ENCODE assay signal across 36 cellular contexts in genomic region chr11:64697663-64698375, GRCh38. TPM values are rescaled to one million over a fixed set of nuclear protein-coding genes. Genes with fewer than 3 reads are reported as not detected.
"Had no signal": no experiment of that assay in that cellular context is flagged by ENCODE, and none has a peak within 500 bp of the region (broad histone marks: within the 10 kb centered on the region; RNA-seq: fewer than 3 reads in every experiment).

No MANE protein-coding gene starts in this region.

- H3K9me3 ChIP-seq: gastrocnemius medialis, mucosa of descending colon, neutrophil, ovary, prostate gland, sigmoid colon, testis, transverse colon had no signal

- ATAC-seq: activated CD4-positive, CD25-positive, alpha-beta regulatory T cell treated with anti-CD3 and anti-CD28 coated beads, Interleukin-2, amount 50 U/mL, for 24 hours; gastrocnemius medialis; left cardiac atrium; left ventricle myocardium superior; mucosa of descending colon; natural killer cell treated with Interleukin-12 subunit alpha and Interleukin-12 subunit beta and Interleukin-15 and Interleukin-18, amount 100 ng/mL, for 72 hours; stimulated activated naive CD8-positive, alpha-beta T cell treated with anti-CD3 and anti-CD28 coated beads, Interleukin-15, Interleukin-2, amounts not matched to agents 100 U/mL and 50 U/mL, for 24 hours had no signal

- FAIRE-seq: astrocyte, colon, small intestine, TTC549, urothelium cell line had no signal

- DNase-seq: activated CD4-positive, alpha-beta T cell treated with anti-CD3 and anti-CD28 coated beads for 48 hours; activated CD4-positive, alpha-beta T cell treated with anti-CD3 and anti-CD28 coated beads, Interleukin-2, amount 50 U/mL, for 48 hours; activated CD8-positive, alpha-beta memory T cell treated with anti-CD3 and anti-CD28 coated beads, Interleukin-2, amount 50 U/mL, for 4 hours; activated gamma-delta T cell treated with Interleukin-2 at 50 U/mL for 16 hours; activated naive CD4-positive, alpha-beta T cell treated with anti-CD3 and anti-CD28 coated beads, Interleukin-2, amount 50 U/mL, for 16 hours; activated T-cell treated with anti-CD3 and anti-CD28 coated beads, Interleukin-2, amount 50 U/mL, for 1 hour; amniotic stem cell; central memory CD4-positive, alpha-beta T cell; dermis blood vessel endothelial cell; effector memory CD4-positive, alpha-beta T cell; erythroblast; gastrocnemius medialis; glutamatergic neuron; islet precursor cell; left cardiac atrium; left ventricle myocardium superior; mucosa of descending colon; ovary; retina; sigmoid colon; small intestine; stimulated activated CD4-positive, alpha-beta T cell treated with anti-CD3 and anti-CD28 coated beads, Interleukin-1b, Interleukin-23, amount 100 ng/mL, for 48 hours; stimulated activated naive CD8-positive, alpha-beta T cell treated with anti-CD3 and anti-CD28 coated beads, Interleukin-15, Interleukin-2, amounts not matched to agents 100 U/mL and 50 U/mL, for 24 hours; T-helper 9 cell; testis; transverse colon; WERI-Rb-1 had no signal

- H3K36me3 Mint-ChIP-seq: natural killer cell treated with Interleukin-12 subunit alpha and Interleukin-12 subunit beta and Interleukin-15 and Interleukin-18, amount 100 ng/mL, for 72 hours had no signal

- H3K27me3 ChIP-seq: gastrocnemius medialis, ovary, testis had no signal

- H3K9me3 Mint-ChIP-seq: natural killer cell treated with Interleukin-12 subunit alpha and Interleukin-12 subunit beta and Interleukin-15 and Interleukin-18, amount 100 ng/mL, for 72 hours had no signal

- H3K27ac Mint-ChIP-seq: natural killer cell treated with Interleukin-12 subunit alpha and Interleukin-12 subunit beta and Interleukin-15 and Interleukin-18, amount 100 ng/mL, for 72 hours had no signal

- H3K36me3 ChIP-seq: gastrocnemius medialis, neutrophil, ovary, prostate gland, sigmoid colon, transverse colon, WERI-Rb-1 had no signal

- H3K4me3 ChIP-seq: gastrocnemius medialis, mucosa of descending colon, ovary, prostate gland, sigmoid colon, testis, transverse colon had no signal

- H3K4me3 Mint-ChIP-seq: natural killer cell treated with Interleukin-12 subunit alpha and Interleukin-12 subunit beta and Interleukin-15 and Interleukin-18, amount 100 ng/mL, for 72 hours had no signal

- H3K27ac ChIP-seq: gastrocnemius medialis, neutrophil, ovary, prostate gland, sigmoid colon, testis, transverse colon, WERI-Rb-1 had no signal

- H3K4me1 ChIP-seq: gastrocnemius medialis, prostate gland, sigmoid colon, testis, transverse colon had no signal

RNA-seq across cellular contexts. Expression of gene NRXN2, which starts 25.2 kb away (rescaled TPM):
- total RNA-seq: dermis blood vessel endothelial cell, lung microvascular endothelial cell had no signal
